In genomic region chr4:122636697-122637096, GRCh38 we compare ENCODE assay signal across 18 cellular contexts. TPM values are rescaled to one million over a fixed set of nuclear protein-coding genes. Genes with fewer than 3 reads are reported as not detected.
DNase-seq lines count a peak whose midpoint lies in the region; ATAC-seq, FAIRE-seq and TF ChIP-seq lines count a peak whose summit lies in the region.
"Had no signal": no experiment of that assay in that cellular context is flagged by ENCODE, and none has a peak within 500 bp of the region (broad histone marks: within the 10 kb centered on the region; RNA-seq: fewer than 3 reads in every experiment).

No MANE protein-coding gene starts in this region.

- no peak overlapping the region for H3K9ac ChIP-seq in PC-3 (ENCODE audit: low read length)

- H3K4me1 ChIP-seq in PC-3 (ENCODE audit: insufficient read depth, low read length) = peaks cover 15% of the 10 kb centered on the region
- no peaks in the 10 kb centered on the region for H3K4me1 ChIP-seq in sigmoid colon

- no peaks in the 10 kb centered on the region for H3K79me2 ChIP-seq in PC-3 (ENCODE audit: low read length)

- H3K9me2 ChIP-seq in PC-3 (replicated peaks; ENCODE audit: low read length) = no peaks in the 10 kb centered on the region; the same call in 1 of the 2 replicates

- no peaks in the 10 kb centered on the region for H3K9me3 ChIP-seq in PC-3 (ENCODE audit: low read length)
- no peaks in the 10 kb centered on the region for H3K9me3 ChIP-seq in sigmoid colon

- peak; percentile 78 for FAIRE-seq in GM12892 (lab: Jason Lieb, UNC)
- FAIRE-seq: GM19239, RCC 7860 had no signal

- TF ChIP-seq CTCF in PC-3 (conservative IDR thresholded peaks at IDR 0.05; ENCODE audit: low read depth, low read length) (no peak), sigmoid colon (IDR thresholded peaks at IDR 0.05) (no peak)
- TF ChIP-seq CTCF in activated CD8-positive, alpha-beta T cell treated with anti-CD3 and anti-CD28 coated beads for 36 hours (IDR thresholded peaks at IDR 0.05) = no peak

- no peaks in the 10 kb centered on the region for H3K36me3 Mint-ChIP-seq in activated CD8-positive, alpha-beta T cell treated with anti-CD3 and anti-CD28 coated beads for 36 hours (ENCODE audit: low read depth)

- no peak overlapping the region for H3K4me3 ChIP-seq in PC-3 (ENCODE audit: low read length)
- H3K4me3 ChIP-seq in sigmoid colon = no peak overlapping the region

- ATAC-seq in GM19455 (IDR thresholded peaks at IDR 0.05; ENCODE audit: unreplicated experiment) (peak; percentile 66), HG03280 (IDR thresholded peaks at IDR 0.05; ENCODE audit: unreplicated experiment) (peak; percentile 68), PC-3 (no peak)
- no peak for ATAC-seq in activated CD8-positive, alpha-beta T cell treated with anti-CD3 and anti-CD28 coated beads for 36 hours
- ATAC-seq: stimulated activated naive CD8-positive, alpha-beta T cell treated with anti-CD3 and anti-CD28 coated beads, Interleukin-15, Interleukin-2, amounts not matched to agents 100 U/mL and 50 U/mL, for 24 hours had no signal

- H3K4me1 Mint-ChIP-seq in activated CD8-positive, alpha-beta T cell treated with anti-CD3 and anti-CD28 coated beads for 36 hours (ENCODE audit: low read depth) = peaks cover 20% of the 10 kb centered on the region

- no peak overlapping the region for H3K4me2 ChIP-seq in PC-3 (ENCODE audit: low read length)

- H3K27me3 ChIP-seq in PC-3 (ENCODE audit: low read length) (no peaks in the 10 kb centered on the region), sigmoid colon (no peaks in the 10 kb centered on the region)

- CTCF ChIA-PET in PC-3 (lab: Charles Lee) = no interaction called here
- CTCF ChIA-PET in activated CD8-positive, alpha-beta T cell treated with anti-CD3 and anti-CD28 coated beads for 36 hours (lab: Charles Lee) = interaction anchor here (1.4 kb wide), 1 partner anchor 9 kb away, joined by 3 read pairs; no protein-coding TSS in a partner anchor

- no peaks in the 10 kb centered on the region for H3K36me3 ChIP-seq in PC-3 (ENCODE audit: low read depth, low read length)
- no peaks in the 10 kb centered on the region for H3K36me3 ChIP-seq in sigmoid colon
- H3K36me3 ChIP-seq: WERI-Rb-1 had no signal

- no peaks in the 10 kb centered on the region for H4K20me1 ChIP-seq in PC-3 (ENCODE audit: low read length)

- H3K27ac Mint-ChIP-seq in activated CD8-positive, alpha-beta T cell treated with anti-CD3 and anti-CD28 coated beads for 36 hours = no peak overlapping the region

- no TSS peak for BruUV-seq in PC-3 (replicated peaks; lab: Mats Ljungman, UMichigan)

- DNase-seq in GM12892 (ENCODE audit: insufficient read length) (no peak), SIG-M5 treated with dmso at 0.1 percent for 504 hours (lab: John Stamatoyannopoulos, UW; ENCODE audit: unreplicated experiment) (peak; percentile 95), NCI-H1105 treated with DMSO at 0.1 percent for 48 hours (lab: John Stamatoyannopoulos, UW) (no peak), PC-3 (no peak), sigmoid colon (no peak)
- no peak for DNase-seq in activated CD8-positive, alpha-beta T cell treated with anti-CD3 and anti-CD28 coated beads for 36 hours
- DNase-seq: activated T-cell treated with anti-CD3 and anti-CD28 coated beads, Interleukin-2, amount 50 U/mL, for 1 hour; amygdala; islet precursor cell; stimulated activated CD4-positive, alpha-beta T cell treated with anti-CD3 and anti-CD28 coated beads, Interleukin-4, amount 100 ng/mL, for 1 hour; stimulated activated naive CD8-positive, alpha-beta T cell treated with anti-CD3 and anti-CD28 coated beads, Interleukin-15, Interleukin-2, amounts not matched to agents 100 U/mL and 50 U/mL, for 24 hours had no signal

- no peak for TF ChIP-seq EP300 in sigmoid colon (IDR thresholded peaks at IDR 0.05)

- WGBS in sigmoid colon, 2 donors = 66 to 81% methylated on average over 3 of the region's 3 CpGs

- POLR2A ChIA-PET in PC-3 (lab: Charles Lee; ENCODE audit: unreplicated experiment) = no interaction called here
- POLR2A ChIA-PET in activated CD8-positive, alpha-beta T cell treated with anti-CD3 and anti-CD28 coated beads for 36 hours (lab: Charles Lee) = no interaction called here

- H2AFZ ChIP-seq in PC-3 (ENCODE audit: low read length) = no peak overlapping the region

- H3F3A ChIP-seq in PC-3 (ENCODE audit: low read length, unreplicated experiment) = no peaks in the 10 kb centered on the region

- no peak for TF ChIP-seq POLR2A in GM12892 (IDR thresholded peaks at IDR 0.05; ENCODE audit: low read depth, low read length)
- TF ChIP-seq POLR2A in sigmoid colon (IDR thresholded peaks at IDR 0.05) = no peak

- intact Hi-C loops in PC-3 (cut with micrococcal nuclease) (no loop called here), sigmoid colon (cut with DNase I) (no loop called here)
- intact Hi-C loops in activated CD8-positive, alpha-beta T cell treated with anti-CD3 and anti-CD28 coated beads for 36 hours (cut with micrococcal nuclease) = no loop called here

- H3K27me3 Mint-ChIP-seq in activated CD8-positive, alpha-beta T cell treated with anti-CD3 and anti-CD28 coated beads for 36 hours = peaks cover 6% of the 10 kb centered on the region

- no peak overlapping the region for H3K27ac ChIP-seq in PC-3 (ENCODE audit: low read length)
- no peak overlapping the region for H3K27ac ChIP-seq in sigmoid colon
- H3K27ac ChIP-seq: WERI-Rb-1 had no signal

- no peak overlapping the region for H3K4me3 Mint-ChIP-seq in activated CD8-positive, alpha-beta T cell treated with anti-CD3 and anti-CD28 coated beads for 36 hours

- H3K9me3 Mint-ChIP-seq in activated CD8-positive, alpha-beta T cell treated with anti-CD3 and anti-CD28 coated beads for 36 hours = no peaks in the 10 kb centered on the region

RNA-seq across cellular contexts. Expression of gene IL21, which starts 15.8 kb away (rescaled TPM):
- not detected for polyA plus RNA-seq in GM12892 (2012; ENCODE audit: missing spikeins)
- total RNA-seq in PC-3 (2014; rRNA removed) (not detected in 2 replicates), sigmoid colon (not detected)
- total RNA-seq in activated CD8-positive, alpha-beta T cell treated with anti-CD3 and anti-CD28 coated beads for 36 hours = under 1 TPM; 0.09 to 0.52 TPM
- polyA plus RNA-seq in sigmoid colon = under 1 TPM in 1 of 3 donors, not detected in 2; 0.63 TPM
- total RNA-seq: Daoy, fibroblast of villous mesenchyme had no signal

Comparison
In these comparisons a context has a peak if more than half of its experiments do, and no peak if none do; other contexts are left out.
1. ATAC-seq: peak in GM19455 (single experiment) and HG03280 (single experiment); none in PC-3 (single experiment) and activated CD8-positive, alpha-beta T cell treated with anti-CD3 and anti-CD28 coated beads for 36 hours (single experiment).